Comparison of ENCODE assay signal across 39 cellular contexts in genomic region chr9:96270236-96270635, GRCh38. TPM values are rescaled to one million over a fixed set of nuclear protein-coding genes. Genes with fewer than 3 reads are reported as not detected.
"Had no signal": no experiment of that assay in that cellular context is flagged by ENCODE, and none has a peak within 500 bp of the region (broad histone marks: within the 10 kb centered on the region; RNA-seq: fewer than 3 reads in every experiment).

No MANE protein-coding gene starts in this region.

- DNase-seq: activated CD4-positive, alpha-beta memory T cell treated with anti-CD3 and anti-CD28 coated beads for 36 hours; activated CD4-positive, alpha-beta T cell treated with anti-CD3 and anti-CD28 coated beads for 36 hours; activated CD4-positive, alpha-beta T cell treated with anti-CD3 and anti-CD28 coated beads, Interleukin-2, amount 10 ng/mL, durations not matched to agents 24 days and 14 days; activated CD4-positive, CD25-positive, alpha-beta regulatory T cell; activated CD4-positive, CD25-positive, alpha-beta regulatory T cell treated with anti-CD3 and anti-CD28 coated beads, Interleukin-2, amount 50 U/mL, for 72 hours; activated CD8-positive, alpha-beta memory T cell treated with anti-CD3 and anti-CD28 coated beads, Interleukin-2, amount 10 ng/mL, durations not matched to agents 7 days and 5 days; activated CD8-positive, alpha-beta memory T cell treated with anti-CD3 and anti-CD28 coated beads, Interleukin-2, amount 50 U/mL, for 4 hours; activated CD8-positive, alpha-beta T cell treated with anti-CD3 and anti-CD28 coated beads, Interleukin-2, amount 10 ng/mL, durations not matched to agents 7 days and 5 days; activated effector memory CD4-positive, alpha-beta T cell treated with anti-CD3 and anti-CD28 coated beads, Interleukin-2, amount 50 U/mL, for 16 hours; activated naive CD4-positive, alpha-beta T cell treated with anti-CD3 and anti-CD28 coated beads for 36 hours; activated naive CD8-positive, alpha-beta T cell treated with anti-CD3 and anti-CD28 coated beads, Interleukin-2, amount 10 ng/mL, durations not matched to agents 7 days and 5 days; activated T-cell treated with anti-CD3 and anti-CD28 coated beads, Interleukin-2, amount 50 U/mL, for 1 hour; activated T-cell treated with anti-CD3 and anti-CD28 coated beads, Interleukin-2, amount 50 U/mL, for 48 hours; amniotic stem cell; anterior cingulate cortex; brain microvascular endothelial cell; cortex of kidney; dermis blood vessel endothelial cell; effector CD4-positive, alpha-beta T cell; effector memory CD8-positive, alpha-beta T cell; esophagus squamous epithelium; foreskin melanocyte; heart right ventricle; T-helper 2 cell had no signal

- H3K36me3 ChIP-seq: brain microvascular endothelial cell, esophagus squamous epithelium, gastroesophageal sphincter, heart right ventricle had no signal

- H3K4me3 Mint-ChIP-seq: activated CD4-positive, alpha-beta memory T cell treated with anti-CD3 and anti-CD28 coated beads for 36 hours; activated CD4-positive, alpha-beta T cell treated with anti-CD3 and anti-CD28 coated beads for 36 hours; activated CD4-positive, alpha-beta T cell treated with anti-CD3 and anti-CD28 coated beads, Interleukin-2, amount 10 ng/mL, durations not matched to agents 24 days and 14 days; activated CD8-positive, alpha-beta memory T cell treated with anti-CD3 and anti-CD28 coated beads, Interleukin-2, amount 10 ng/mL, durations not matched to agents 7 days and 5 days; activated CD8-positive, alpha-beta T cell treated with anti-CD3 and anti-CD28 coated beads, Interleukin-2, amount 10 ng/mL, durations not matched to agents 7 days and 5 days; activated naive CD4-positive, alpha-beta T cell treated with anti-CD3 and anti-CD28 coated beads for 36 hours; activated naive CD8-positive, alpha-beta T cell treated with anti-CD3 and anti-CD28 coated beads, Interleukin-2, amount 10 ng/mL, durations not matched to agents 7 days and 5 days; activated T-helper 1 cell treated with anti-CD3 and anti-CD28 coated beads, Interleukin-12 subunit alpha, Interleukin-12 subunit beta, Interleukin-2, Interleukin-4 antibody, amounts not matched to agents 30 ng/mL and 10 ng/mL and 1 ng/mL, durations not matched to agents 14 hours and 24 hours and 36 hours; central memory CD8-positive, alpha-beta T cell; effector memory CD8-positive, alpha-beta T cell had no signal

- H3K27me3 ChIP-seq: brain microvascular endothelial cell, esophagus squamous epithelium, gastroesophageal sphincter, heart right ventricle, hepatocyte had no signal

- H3K36me3 Mint-ChIP-seq: activated naive CD8-positive, alpha-beta T cell treated with anti-CD3 and anti-CD28 coated beads, Interleukin-2, amount 10 ng/mL, durations not matched to agents 7 days and 5 days had no signal

- ATAC-seq: activated CD4-positive, alpha-beta T cell treated with anti-CD3 and anti-CD28 coated beads for 36 hours; activated CD8-positive, alpha-beta memory T cell treated with anti-CD3 and anti-CD28 coated beads, Interleukin-2, amount 10 ng/mL, durations not matched to agents 7 days and 5 days; activated CD8-positive, alpha-beta T cell treated with anti-CD3 and anti-CD28 coated beads, Interleukin-2, amount 10 ng/mL, durations not matched to agents 7 days and 5 days; activated naive CD4-positive, alpha-beta T cell treated with anti-CD3 and anti-CD28 coated beads, Interleukin-2, amount 50 U/mL, for 72 hours; effector memory CD8-positive, alpha-beta T cell; gastroesophageal sphincter; heart right ventricle had no signal

- H3K4me1 ChIP-seq: esophagus squamous epithelium, gastroesophageal sphincter, heart right ventricle had no signal

- H3K4me1 Mint-ChIP-seq: activated CD4-positive, alpha-beta T cell treated with anti-CD3 and anti-CD28 coated beads for 36 hours; activated CD4-positive, alpha-beta T cell treated with anti-CD3 and anti-CD28 coated beads, Interleukin-2, amount 10 ng/mL, durations not matched to agents 24 days and 14 days; activated CD8-positive, alpha-beta memory T cell treated with anti-CD3 and anti-CD28 coated beads, Interleukin-2, amount 10 ng/mL, durations not matched to agents 7 days and 5 days; central memory CD8-positive, alpha-beta T cell had no signal

- H3K27me3 Mint-ChIP-seq: activated CD4-positive, alpha-beta memory T cell treated with anti-CD3 and anti-CD28 coated beads for 36 hours had no signal

- FAIRE-seq: astrocyte, bronchial epithelial cell, colon, endothelial cell of umbilical vein had no signal

- H3K27ac ChIP-seq: brain microvascular endothelial cell, epithelial cell of prostate, esophagus squamous epithelium, gastroesophageal sphincter, heart right ventricle, hepatocyte had no signal

- H3K27ac Mint-ChIP-seq: activated CD4-positive, alpha-beta memory T cell treated with anti-CD3 and anti-CD28 coated beads for 36 hours; activated CD4-positive, alpha-beta T cell treated with anti-CD3 and anti-CD28 coated beads for 36 hours; activated CD4-positive, alpha-beta T cell treated with anti-CD3 and anti-CD28 coated beads, Interleukin-2, amount 10 ng/mL, durations not matched to agents 24 days and 14 days; activated CD8-positive, alpha-beta memory T cell treated with anti-CD3 and anti-CD28 coated beads, Interleukin-2, amount 10 ng/mL, durations not matched to agents 7 days and 5 days; activated CD8-positive, alpha-beta T cell treated with anti-CD3 and anti-CD28 coated beads, Interleukin-2, amount 10 ng/mL, durations not matched to agents 7 days and 5 days; activated naive CD4-positive, alpha-beta T cell treated with anti-CD3 and anti-CD28 coated beads for 36 hours; activated naive CD4-positive, alpha-beta T cell treated with anti-CD3 and anti-CD28 coated beads, Interleukin-2, amount 50 U/mL, for 72 hours; activated naive CD8-positive, alpha-beta T cell treated with anti-CD3 and anti-CD28 coated beads, Interleukin-2, amount 10 ng/mL, durations not matched to agents 7 days and 5 days; activated T-helper 1 cell treated with anti-CD3 and anti-CD28 coated beads, Interleukin-12 subunit alpha, Interleukin-12 subunit beta, Interleukin-2, Interleukin-4 antibody, amounts not matched to agents 30 ng/mL and 10 ng/mL and 1 ng/mL, durations not matched to agents 14 hours and 24 hours and 36 hours; activated T-helper 2 cell treated with anti-CD3 and anti-CD28 coated beads, Interferon-gamma antibody, Interleukin-2, Interleukin-4, amounts not matched to agents 10 μg/mL and 5 μg/mL and 100 μg/mL, durations not matched to agents 14 hours and 24 hours and 36 hours; effector memory CD8-positive, alpha-beta T cell had no signal

- H3K4me3 ChIP-seq: esophagus squamous epithelium, gastroesophageal sphincter, heart right ventricle, hepatocyte had no signal

RNA-seq across cellular contexts. Expression of gene HSD17B3, which starts 31.7 kb away (rescaled TPM):
- total RNA-seq: activated CD4-positive, alpha-beta memory T cell treated with anti-CD3 and anti-CD28 coated beads for 36 hours; activated CD4-positive, alpha-beta T cell treated with anti-CD3 and anti-CD28 coated beads for 36 hours; activated CD4-positive, alpha-beta T cell treated with anti-CD3 and anti-CD28 coated beads, Interleukin-2, amount 10 ng/mL, durations not matched to agents 24 days and 14 days; activated CD8-positive, alpha-beta memory T cell treated with anti-CD3 and anti-CD28 coated beads for 36 hours; activated CD8-positive, alpha-beta T cell treated with anti-CD3 and anti-CD28 coated beads, Interleukin-2, amount 10 ng/mL, durations not matched to agents 7 days and 5 days; activated naive CD4-positive, alpha-beta T cell treated with anti-CD3 and anti-CD28 coated beads for 36 hours; activated naive CD4-positive, alpha-beta T cell treated with anti-CD3 and anti-CD28 coated beads, Interleukin-2, amount 50 U/mL, for 72 hours; activated T-helper 1 cell treated with anti-CD3 and anti-CD28 coated beads, Interleukin-12 subunit alpha, Interleukin-12 subunit beta, Interleukin-2, Interleukin-4 antibody, amounts not matched to agents 30 ng/mL and 10 ng/mL and 1 ng/mL, durations not matched to agents 14 hours and 24 hours and 36 hours; activated T-helper 2 cell treated with anti-CD3 and anti-CD28 coated beads, Interferon-gamma antibody, Interleukin-2, Interleukin-4, amounts not matched to agents 10 μg/mL and 5 μg/mL and 100 μg/mL, durations not matched to agents 14 hours and 24 hours and 36 hours; astrocyte; chondrocyte; dermis blood vessel endothelial cell; glomerular endothelial cell; T-helper 1 cell treated with Interleukin-12 subunit alpha and Interleukin-12 subunit beta and Interleukin-4 antibody, amounts not matched to agents 30 ng/mL and 1 ng/mL, for 36 hours had no signal
